ENCODE assay signal across 7 cellular contexts in genomic region chr18:40417501-40417900, GRCh38.
"Had no signal": no experiment of that assay in that cellular context is flagged by ENCODE, and none has a peak within 500 bp of the region (broad histone marks: within the 10 kb centered on the region; RNA-seq: fewer than 3 reads in every experiment).

No MANE protein-coding gene starts in this region.

- H3K4me3 Mint-ChIP-seq: IgD-negative memory B cell had no signal

- ATAC-seq: HepG2 had no signal

- H3K27me3 Mint-ChIP-seq: IgD-negative memory B cell had no signal

- H3K36me3 Mint-ChIP-seq: IgD-negative memory B cell had no signal

- H3K27ac Mint-ChIP-seq: IgD-negative memory B cell had no signal

- H3K4me1 Mint-ChIP-seq: IgD-negative memory B cell had no signal

- H3K9ac ChIP-seq: GM23248 had no signal

- DNase-seq: GM23248, GOT3, H7, HCEC 1CT had no signal

- H2AFZ ChIP-seq: GM23248 had no signal

- H3K27ac ChIP-seq: GM23248, HL-60 had no signal

- H3K4me3 ChIP-seq: GM23248 had no signal
